ENCODE assay signal across 8 cellular contexts in the genomic region with DNA sequence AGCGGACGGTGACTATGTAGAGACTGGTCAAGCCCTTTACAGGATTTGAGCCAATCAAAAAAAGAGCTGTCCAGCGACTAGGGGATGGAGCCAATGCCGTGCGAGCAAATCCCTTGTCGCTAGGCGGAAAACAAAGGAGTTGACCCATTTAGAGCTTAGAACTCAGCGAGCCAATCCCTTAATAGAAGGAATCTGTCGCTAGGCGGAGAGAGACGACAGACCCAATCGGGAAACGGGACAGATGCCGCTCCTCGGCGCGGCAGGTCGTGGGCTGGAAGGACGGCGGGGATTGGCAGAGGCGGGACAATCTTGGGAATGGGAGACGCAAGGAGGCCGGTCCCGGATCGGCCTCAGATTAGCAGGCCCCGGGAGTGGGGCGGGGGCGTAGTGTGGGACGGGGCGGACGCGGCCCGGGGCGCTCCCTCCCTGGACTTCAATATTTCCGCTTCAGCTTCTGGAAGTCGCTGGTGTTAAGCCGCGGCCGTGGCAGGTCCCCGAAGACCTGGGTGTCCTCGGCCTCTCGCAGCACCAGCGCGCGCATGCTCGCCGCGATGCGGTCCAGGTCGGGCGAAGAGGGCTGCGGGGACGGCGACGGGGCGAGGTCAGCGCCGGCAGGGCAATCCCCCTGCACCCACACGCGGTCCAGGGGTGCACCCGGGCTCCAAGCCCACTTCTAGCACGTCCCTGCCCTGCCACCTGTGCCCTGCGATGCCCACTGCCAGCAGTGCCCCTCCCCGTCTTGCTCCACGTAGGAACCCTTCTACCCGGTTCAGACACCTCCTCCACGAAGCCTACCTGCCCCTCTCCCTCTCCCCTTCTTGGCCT. TPM values are rescaled to one million over a fixed set of nuclear protein-coding genes. Genes with fewer than 3 reads are reported as not detected.
DNase-seq lines count a peak whose midpoint lies in the region; ATAC-seq, FAIRE-seq and TF ChIP-seq lines count a peak whose summit lies in the region.

No MANE protein-coding gene starts in this region.

- peaks cover 21% of the 10 kb centered on the region for H4K20me1 ChIP-seq in Loucy (ENCODE audit: insufficient read depth, low read length, poor library complexity, severe bottlenecking)

- peak; percentile 39 for TF ChIP-seq POLR2A in H54 (IDR thresholded peaks at IDR 0.05; ENCODE audit: low read depth, low read length)

- peak overlapping the region; percentile 98 for H3K4me2 ChIP-seq in Loucy (ENCODE audit: low read depth, low read length, poor library complexity, severe bottlenecking)

- ATAC-seq in RWPE2 (ENCODE audit: low read depth) (peak; percentile 75), natural killer cell (peak; percentile 76 to 90 (median 81))

- H3K27ac ChIP-seq in RWPE2 (ENCODE audit: poor library complexity, severe bottlenecking): peak overlapping the region; percentile 83

- no peaks in the 10 kb centered on the region for H3F3A ChIP-seq in Loucy (ENCODE audit: low read depth)

- DNase-seq in ELF-1 (ENCODE audit: low read depth, low spot score) (peak; percentile 100), H54 (ENCODE audit: insufficient read length, low spot score) (peak; percentile 99), RWPE2 (ENCODE audit: low spot score) (peak; percentile 93), fibroblast of pulmonary artery (ENCODE audit: low read depth) (peak; percentile 100), natural killer cell (peak; percentile 90)
- DNase-seq in activated effector memory CD4-positive, alpha-beta T cell treated with Interleukin-2 at 50 U/mL for 16 hours: peak; percentile 87
- DNase-seq in stimulated activated naive CD4-positive, alpha-beta T cell (lab: John Stamatoyannopoulos, UW): peak; percentile 83 to 89 (median 88)

- H3K4me3 Mint-ChIP-seq in natural killer cell: no peak overlapping the region

- H3K79me2 ChIP-seq in Loucy (ENCODE audit: insufficient read depth, low read length): peaks cover 38% of the 10 kb centered on the region

- H3K36me3 ChIP-seq in Loucy (ENCODE audit: insufficient read depth, low read length): peaks cover 1% of the 10 kb centered on the region; the same call in 1 of the 2 replicates
- H3K36me3 ChIP-seq in RWPE2 (ENCODE audit: low read depth): peaks cover 18% of the 10 kb centered on the region

- no peak for TF ChIP-seq CTCF in Loucy (conservative IDR thresholded peaks at IDR 0.05; ENCODE audit: low read length)
- no peak for TF ChIP-seq CTCF in RWPE2 (IDR thresholded peaks at IDR 0.05; ENCODE audit: poor library complexity, severe bottlenecking)
- TF ChIP-seq CTCF in fibroblast of pulmonary artery (IDR thresholded peaks at IDR 0.05; ENCODE audit: low read length, missing control alignments): no peak
- no peak for TF ChIP-seq CTCF in natural killer cell (IDR thresholded peaks at IDR 0.05)

- H3K36me3 Mint-ChIP-seq in natural killer cell: no peaks in the 10 kb centered on the region

- intact Hi-C loops in natural killer cell (cut with micrococcal nuclease): loop anchor here (1.0 to 5.0 kb wide), 3 partner anchors 8 to 192 kb away; a partner anchor contains a TSS

- H3K9me2 ChIP-seq in Loucy (replicated peaks; ENCODE audit: low read depth, low read length): no peaks in the 10 kb centered on the region

- peaks cover 18 to 20% of the 10 kb centered on the region in 2 donors for H3K4me1 Mint-ChIP-seq in natural killer cell

- no peaks in the 10 kb centered on the region for H3K9me3 ChIP-seq in Loucy (ENCODE audit: insufficient read depth, low read depth, low read length)
- no peaks in the 10 kb centered on the region for H3K9me3 ChIP-seq in RWPE2 (ENCODE audit: severe bottlenecking)

- H3K9me3 Mint-ChIP-seq in natural killer cell: no peaks in the 10 kb centered on the region

- peak overlapping the region; percentile 76 for H3K9ac ChIP-seq in Loucy (ENCODE audit: low read depth, low read length, poor library complexity, severe bottlenecking)

- H2AFZ ChIP-seq in Loucy (ENCODE audit: low read length): peak overlapping the region; percentile 86

- H3K27ac Mint-ChIP-seq in natural killer cell: no peak overlapping the region

- peaks cover 43% of the 10 kb centered on the region for H3K4me1 ChIP-seq in Loucy (ENCODE audit: insufficient read depth, low read length, poor library complexity, severe bottlenecking)
- peaks cover 15% of the 10 kb centered on the region for H3K4me1 ChIP-seq in RWPE2 (ENCODE audit: insufficient read depth, poor library complexity, severe bottlenecking)

- H3K4me3 ChIP-seq in Loucy (ENCODE audit: low read length, poor library complexity, severe bottlenecking): peak overlapping the region; percentile 87
- peak overlapping the region; percentile 43 for H3K4me3 ChIP-seq in RWPE2 (ENCODE audit: severe bottlenecking)
- H3K4me3 ChIP-seq in fibroblast of pulmonary artery (replicated peaks; ENCODE audit: low read depth, low read length): peak overlapping the region; percentile 55

- no peaks in the 10 kb centered on the region for H3K27me3 Mint-ChIP-seq in natural killer cell (ENCODE audit: low read depth in 2 of 2)

- H3K27me3 ChIP-seq in Loucy (ENCODE audit: insufficient read depth, low read length, poor library complexity, severe bottlenecking) (no peaks in the 10 kb centered on the region), RWPE2 (ENCODE audit: insufficient read depth, poor library complexity, severe bottlenecking) (no peaks in the 10 kb centered on the region)

- FAIRE-seq in H54 (lab: Jason Lieb, UNC): peak; percentile 88

RNA-seq across cellular contexts. Expression of a gene that starts 2.3 kb away (rescaled TPM):
- 100 to 1,000 TPM; 228 to 253 (median 243) TPM for total RNA-seq in natural killer cell

RNA-seq across cellular contexts. Expression of a gene that starts 7.5 kb away (rescaled TPM):
- 10 to 100 TPM; 12.8 to 17.8 (median 16.1) TPM for total RNA-seq in natural killer cell

RNA-seq across cellular contexts. Expression of a gene that starts 7.8 kb away (rescaled TPM):
- total RNA-seq in natural killer cell: 10 to 100 TPM; 45.8 to 59.7 (median 54.4) TPM

RNA-seq across cellular contexts. Expression of a gene that starts 18.7 kb away (rescaled TPM):
- 100 to 1,000 TPM; 116 to 132 (median 128) TPM for total RNA-seq in natural killer cell

RNA-seq across cellular contexts. Expression of a gene that starts 27.0 kb away (rescaled TPM):
- 1 to 10 TPM; 3.0 to 3.8 (median 3.4) TPM for total RNA-seq in natural killer cell

Comparison
In these comparisons a context has a peak if more than half of its experiments do, and no peak if none do; other contexts are left out.
1. Peak in every context shown above with its lines: DNase-seq, ATAC-seq, H3K4me3 ChIP-seq and H3K27ac ChIP-seq.